In the genomic region with DNA sequence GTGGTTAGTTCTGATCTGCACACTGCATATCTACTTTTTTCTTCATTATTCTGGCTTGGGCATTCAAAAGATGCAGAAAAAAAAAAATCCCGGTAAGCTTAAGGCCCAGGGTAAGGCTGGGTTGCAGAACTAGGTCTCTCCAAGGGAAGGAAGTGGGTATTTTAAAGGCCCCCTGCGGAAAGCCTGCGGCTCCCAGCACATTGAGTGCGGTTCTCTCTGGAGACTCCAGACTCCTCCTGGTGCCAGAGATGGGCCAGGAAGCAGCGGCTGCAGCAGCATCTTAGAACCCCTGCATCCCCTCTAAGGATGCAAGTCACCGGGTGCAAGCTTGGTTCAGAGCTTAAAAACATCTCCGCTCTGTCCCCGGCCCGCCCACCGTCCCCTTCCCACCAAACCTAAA, we compare ENCODE assay signal across 9 cellular contexts. TPM values are rescaled to one million over a fixed set of nuclear protein-coding genes. Genes with fewer than 3 reads are reported as not detected.
DNase-seq lines count a peak whose midpoint lies in the region; ATAC-seq and TF ChIP-seq lines count a peak whose summit lies in the region.
"Had no signal": no experiment of that assay in that cellular context is flagged by ENCODE, and none has a peak within 500 bp of the region (broad histone marks: within the 10 kb centered on the region; RNA-seq: fewer than 3 reads in every experiment).

No MANE protein-coding gene starts in this region.

- no peaks in the 10 kb centered on the region for H3K36me3 ChIP-seq in endodermal cell (ENCODE audit: control insufficient read depth, insufficient read depth, low read length)

- TF ChIP-seq CTCF in CD4-positive, alpha-beta T cell (IDR thresholded peaks at IDR 0.05), result no peak
- TF ChIP-seq CTCF in endodermal cell (conservative IDR thresholded peaks at IDR 0.05) (peak; percentile 38), nephron (IDR thresholded peaks at IDR 0.05; ENCODE audit: unreplicated experiment in 3 of 3) (no peak), GM13977 (IDR thresholded peaks at IDR 0.05; ENCODE audit: extremely low read depth, insufficient read depth, missing control alignments) (no peak)

- POLR2A ChIA-PET in CD4-positive, alpha-beta T cell (lab: Charles Lee), result interaction anchor here (0.8 kb wide), 1 partner anchor 202 kb away, joined by 3 read pairs; no protein-coding TSS in a partner anchor

- H3K27ac Mint-ChIP-seq in CD4-positive, alpha-beta T cell, result no peak overlapping the region
- peak overlapping the region; percentile 72 for H3K27ac Mint-ChIP-seq in endodermal cell
- H3K27ac Mint-ChIP-seq in nephron, result no peak overlapping the region

- peaks cover 15% of the 10 kb centered on the region for H3K4me1 Mint-ChIP-seq in CD4-positive, alpha-beta T cell (ENCODE audit: low read depth)
- H3K4me1 Mint-ChIP-seq in endodermal cell (peaks cover 24% of the 10 kb centered on the region), nephron (peaks cover 13% of the 10 kb centered on the region)

- CTCF ChIA-PET in CD4-positive, alpha-beta T cell (lab: Charles Lee), result interaction anchor here (1.1 kb wide), 1 partner anchor 86 kb away, joined by 3 read pairs; no protein-coding TSS in a partner anchor

- H3K27me3 Mint-ChIP-seq in CD4-positive, alpha-beta T cell, result peaks cover 55% of the 10 kb centered on the region
- H3K27me3 Mint-ChIP-seq in endodermal cell (ENCODE audit: insufficient read depth) (peaks cover 14% of the 10 kb centered on the region), nephron (ENCODE audit: low read depth) (peaks cover 26% of the 10 kb centered on the region)

- H3K9ac ChIP-seq in endodermal cell (ENCODE audit: extremely low read depth, low read length, poor library complexity, severe bottlenecking), result no peak overlapping the region

- no peaks in the 10 kb centered on the region for H3K9me3 Mint-ChIP-seq in CD4-positive, alpha-beta T cell
- H3K9me3 Mint-ChIP-seq in endodermal cell (no peaks in the 10 kb centered on the region), nephron (no peaks in the 10 kb centered on the region)

- peak overlapping the region; percentile 42 for H3K4me3 Mint-ChIP-seq in CD4-positive, alpha-beta T cell
- H3K4me3 Mint-ChIP-seq in endodermal cell (peak overlapping the region; percentile 63), nephron (peak overlapping the region; percentile 77 to 79 (median 77))

- no peaks in the 10 kb centered on the region for H3K9me3 ChIP-seq in CD4-positive, alpha-beta T cell (ENCODE audit: control insufficient read depth, low read length)
- H3K9me3 ChIP-seq in endodermal cell (ENCODE audit: control insufficient read depth, low read length), result peaks cover 5% of the 10 kb centered on the region

- peaks cover 31% of the 10 kb centered on the region for H3K27me3 ChIP-seq in CD4-positive, alpha-beta T cell (ENCODE audit: control insufficient read depth, insufficient read depth, low read length)
- peaks cover 16% of the 10 kb centered on the region for H3K27me3 ChIP-seq in endodermal cell (ENCODE audit: control insufficient read depth, insufficient read depth, low read length, poor library complexity, severe bottlenecking)

- ATAC-seq in CD4-positive, alpha-beta T cell (ENCODE audit: poor library complexity), result no peak
- no peak for ATAC-seq in GM18867 (IDR thresholded peaks at IDR 0.05; ENCODE audit: unreplicated experiment)
- no peak for ATAC-seq in GM18502 (IDR thresholded peaks at IDR 0.05; ENCODE audit: poor library complexity, unreplicated experiment)
- no peak for ATAC-seq in GM21786 (IDR thresholded peaks at IDR 0.05; ENCODE audit: unreplicated experiment)

- WGBS in endodermal cell (ENCODE audit: insufficient coverage in 1 of 2, insufficient read length in 1 of 2), 2 experiments, result 16 to 31% methylated on average over 4 to 10 of the region's 10 CpGs

- intact Hi-C loops in CD4-positive, alpha-beta T cell (cut with DNase I, micrococcal nuclease), result no loop called here

- H3K4me3 ChIP-seq in endodermal cell (ENCODE audit: low read length), result peak overlapping the region; percentile 63

- no peak for DNase-seq in CD4-positive, alpha-beta T cell
- DNase-seq in MV-4-11 (lab: John Stamatoyannopoulos, UW) (peak; percentile 37), endodermal cell (peak; percentile 80), GM13977 (ENCODE audit: low spot score) (no peak)

- in situ Hi-C loops in GM13977 (cut with MboI; ENCODE audit: low pct_unique_long_range_greater_than_20kb, low sequenced_read_pairs, unreplicated experiment), result no loop called here

- no peak overlapping the region for H3K27ac ChIP-seq in CD4-positive, alpha-beta T cell (ENCODE audit: low read depth, low read length)
- no peak overlapping the region for H3K27ac ChIP-seq in endodermal cell (ENCODE audit: low read depth, low read length)
- H3K27ac ChIP-seq: VCaP had no signal

- H3K36me3 Mint-ChIP-seq in CD4-positive, alpha-beta T cell (ENCODE audit: low read depth), result no peaks in the 10 kb centered on the region
- H3K36me3 Mint-ChIP-seq in endodermal cell (ENCODE audit: low read depth) (no peaks in the 10 kb centered on the region), nephron (ENCODE audit: low read depth) (no peaks in the 10 kb centered on the region)

- no peaks in the 10 kb centered on the region for H3K4me1 ChIP-seq in endodermal cell (ENCODE audit: control insufficient read depth, insufficient read depth, low read length)

RNA-seq across cellular contexts. Expression of gene TGIF1, which starts 49.5 kb away (rescaled TPM):
- total RNA-seq in CD4-positive, alpha-beta T cell, result 10 to 100 TPM; 54.6 to 55.4 TPM
- total RNA-seq in endodermal cell, result 100 to 1,000 TPM; 417 to 575 TPM
- 177 TPM for polyA plus RNA-seq in endodermal cell (2013, experiment 1 of 2)
- polyA plus RNA-seq in endodermal cell (2013, experiment 2 of 2), result 176 TPM

Comparison
In these comparisons a context has a peak if more than half of its experiments do, and no peak if none do; other contexts are left out.
1. DNase-seq: peak in MV-4-11 (single experiment) and endodermal cell (single experiment); none in CD4-positive, alpha-beta T cell (0 of 10) and GM13977 (single experiment).
2. RNA of gene TGIF1, which starts 49.5 kb away (total RNA-seq): 417 to 575 TPM in endodermal cell; 54.6 to 55.4 TPM in CD4-positive, alpha-beta T cell; every median in the first group is over 4 times any median in the second.
3. Peak in every context shown above with its lines, with median percentiles within 50 percentile points of each other: H3K4me3 Mint-ChIP-seq.